In the genomic region with DNA sequence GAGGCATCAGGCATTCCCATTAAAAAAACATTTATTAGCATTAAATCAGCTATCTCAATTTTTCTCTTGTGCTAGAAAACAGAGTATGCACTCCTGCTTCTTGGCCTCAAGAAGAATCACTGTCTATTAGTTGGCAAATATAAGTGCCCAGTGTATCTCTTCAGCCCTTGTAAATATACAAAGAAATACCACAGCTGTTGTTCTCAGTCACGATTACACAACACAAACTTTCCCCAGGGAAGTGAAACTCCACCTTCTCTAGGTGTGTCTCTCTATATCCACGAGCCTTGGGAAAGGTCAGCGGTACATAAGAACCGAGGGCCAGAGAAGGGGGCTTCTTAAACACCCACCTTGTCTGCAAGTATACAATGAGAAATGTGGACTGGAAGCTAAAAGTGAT, we compare ENCODE assay signal across 22 cellular contexts.
"Had no signal": no experiment of that assay in that cellular context is flagged by ENCODE, and none has a peak within 500 bp of the region (broad histone marks: within the 10 kb centered on the region; RNA-seq: fewer than 3 reads in every experiment).

No MANE protein-coding gene starts in this region.

- H3K36me3 ChIP-seq: heart left ventricle, pancreas, right lobe of liver, stomach had no signal

- H3K27me3 ChIP-seq: heart left ventricle, pancreas, right lobe of liver, stomach had no signal

- FAIRE-seq: frontal cortex, pancreas had no signal

- H3K4me1 Mint-ChIP-seq: naive B cell had no signal

- H3K4me3 Mint-ChIP-seq: naive B cell, nephron had no signal

- H3K4me3 ChIP-seq: dorsolateral prefrontal cortex, heart left ventricle, lung, pancreas, right lobe of liver, stomach had no signal

- H3K4me1 ChIP-seq: heart left ventricle, pancreas, right lobe of liver, stomach had no signal

- H3K27ac ChIP-seq: dorsolateral prefrontal cortex, heart left ventricle, pancreas, right lobe of liver, stomach had no signal

- H3K9me3 ChIP-seq: heart left ventricle, pancreas, right lobe of liver, stomach had no signal

- H3K9me3 Mint-ChIP-seq: nephron had no signal

- H3K27me3 Mint-ChIP-seq: progenitor cell of endocrine pancreas had no signal

- DNase-seq: cortex of kidney; dorsolateral prefrontal cortex; effector CD8-positive, alpha-beta T cell; heart left ventricle; hippocampal formation; left colon; left ventricle myocardium superior; mesendoderm; naive B cell; occipital lobe; pancreas; retina; right lobe of liver; stimulated activated CD4-positive, alpha-beta T cell treated with anti-CD3 and anti-CD28 coated beads, Interleukin-2, amount 100 ng/mL, for 24 hours; stimulated activated naive CD4-positive, alpha-beta T cell; stomach; substantia nigra had no signal

- H3K36me3 Mint-ChIP-seq: naive B cell had no signal

- ATAC-seq: esophagus mucosa, heart left ventricle, left colon, left ventricle myocardium superior, pancreas had no signal

- H3K27ac Mint-ChIP-seq: naive B cell, progenitor cell of endocrine pancreas had no signal
